1 cellular context compared by ENCODE assay signal in genomic region chr7:114922652-114923402, GRCh38.
TF ChIP-seq lines count a peak whose summit lies in the region.

No MANE protein-coding gene starts in this region.

TF ChIP-seq in SK-N-SH, 30 proteins besides CTCF, POLR2A, EP300 and RAD21 (continued from another document):
- no peak for TF ChIP-seq ZBTB33 (IDR thresholded peaks at IDR 0.05; ENCODE audit: borderline replicate concordance, low read depth)
- no peak for TF ChIP-seq USF1 (IDR thresholded peaks at IDR 0.05; ENCODE audit: borderline replicate concordance, low read depth)
TF ChIP-seq in SK-N-SH: peak in this region for 0.
